Comparison of ENCODE assay signal across 1 cellular context in genomic region chr6:47437592-47437991, GRCh38.
A peak's percentile ranks its signal among the peaks of the same experiment; 100 is the strongest.
TF ChIP-seq lines count a peak whose summit lies in the region.

No MANE protein-coding gene starts in this region.

TF ChIP-seq in K562, 482 proteins besides CTCF, POLR2A, EP300 and RAD21 (continued from another document):
- TF ChIP-seq, protein P1, sequence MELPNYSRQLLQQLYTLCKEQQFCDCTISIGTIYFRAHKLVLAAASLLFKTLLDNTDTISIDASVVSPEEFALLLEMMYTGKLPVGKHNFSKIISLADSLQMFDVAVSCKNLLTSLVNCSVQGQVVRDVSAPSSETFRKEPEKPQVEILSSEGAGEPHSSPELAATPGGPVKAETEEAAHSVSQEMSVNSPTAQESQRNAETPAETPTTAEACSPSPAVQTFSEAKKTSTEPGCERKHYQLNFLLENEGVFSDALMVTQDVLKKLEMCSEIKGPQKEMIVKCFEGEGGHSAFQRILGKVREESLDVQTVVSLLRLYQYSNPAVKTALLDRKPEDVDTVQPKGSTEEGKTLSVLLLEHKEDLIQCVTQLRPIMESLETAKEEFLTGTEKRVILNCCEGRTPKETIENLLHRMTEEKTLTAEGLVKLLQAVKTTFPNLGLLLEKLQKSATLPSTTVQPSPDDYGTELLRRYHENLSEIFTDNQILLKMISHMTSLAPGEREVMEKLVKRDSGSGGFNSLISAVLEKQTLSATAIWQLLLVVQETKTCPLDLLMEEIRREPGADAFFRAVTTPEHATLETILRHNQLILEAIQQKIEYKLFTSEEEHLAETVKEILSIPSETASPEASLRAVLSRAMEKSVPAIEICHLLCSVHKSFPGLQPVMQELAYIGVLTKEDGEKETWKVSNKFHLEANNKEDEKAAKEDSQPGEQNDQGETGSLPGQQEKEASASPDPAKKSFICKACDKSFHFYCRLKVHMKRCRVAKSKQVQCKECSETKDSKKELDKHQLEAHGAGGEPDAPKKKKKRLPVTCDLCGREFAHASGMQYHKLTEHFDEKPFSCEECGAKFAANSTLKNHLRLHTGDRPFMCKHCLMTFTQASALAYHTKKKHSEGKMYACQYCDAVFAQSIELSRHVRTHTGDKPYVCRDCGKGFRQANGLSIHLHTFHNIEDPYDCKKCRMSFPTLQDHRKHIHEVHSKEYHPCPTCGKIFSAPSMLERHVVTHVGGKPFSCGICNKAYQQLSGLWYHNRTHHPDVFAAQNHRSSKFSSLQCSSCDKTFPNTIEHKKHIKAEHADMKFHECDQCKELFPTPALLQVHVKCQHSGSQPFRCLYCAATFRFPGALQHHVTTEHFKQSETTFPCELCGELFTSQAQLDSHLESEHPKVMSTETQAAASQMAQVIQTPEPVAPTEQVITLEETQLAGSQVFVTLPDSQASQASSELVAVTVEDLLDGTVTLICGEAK (IDR thresholded peaks at IDR 0.05): peak; percentile 67
- TF ChIP-seq, protein P1 (CRISPR knock-in tag; IDR thresholded peaks at IDR 0.05): no peak
- TF ChIP-seq DPF2 (IDR thresholded peaks at IDR 0.05) (0 out of 2 replicates have a peak, but pooled peaks have one; percentile 25), ZNF695 (CRISPR knock-in tag; IDR thresholded peaks at IDR 0.05) (no peak), JUNB (CRISPR knock-in tag; conservative IDR thresholded peaks at IDR 0.05) (no peak), HDAC1 (IDR thresholded peaks at IDR 0.05) (0 out of 4 replicates have a peak, but pooled peaks of 1 of the 2 experiments have one; percentile 31), KDM1A (IDR thresholded peaks at IDR 0.05) (peak in 1 of 2 experiments; percentile 50; a peak in 1 of 4 replicates), CTCFL (IDR thresholded peaks at IDR 0.05; ENCODE audit: borderline replicate concordance, insufficient read depth, low read depth, low read length, poor library complexity, severe bottlenecking) (no peak), PHTF2 (CRISPR knock-in tag; IDR thresholded peaks at IDR 0.05) (no peak), FOXA3 (CRISPR knock-in tag; conservative IDR thresholded peaks at IDR 0.05 in 1 of 2, IDR thresholded peaks at IDR 0.05 in 1 of 2) (peak in 1 of 2 experiments; percentile 41; a peak in 1 of 4 replicates), ESRRA (IDR thresholded peaks at IDR 0.05; ENCODE audit: borderline replicate concordance, low read depth) (peak; percentile 62), NCOA4 (IDR thresholded peaks at IDR 0.05; ENCODE audit: partially characterized antibody) (no peak), TCFL5 (CRISPR knock-in tag; conservative IDR thresholded peaks at IDR 0.05) (no peak), ZNF512 (tag; IDR thresholded peaks at IDR 0.05) (no peak), EHMT2 (IDR thresholded peaks at IDR 0.05) (peak; percentile 47; the same call in 1 of the 2 replicates), MEIS2 (IDR thresholded peaks at IDR 0.05; ENCODE audit: partially characterized antibody) (peak; percentile 73)
- TF ChIP-seq, protein P2, sequence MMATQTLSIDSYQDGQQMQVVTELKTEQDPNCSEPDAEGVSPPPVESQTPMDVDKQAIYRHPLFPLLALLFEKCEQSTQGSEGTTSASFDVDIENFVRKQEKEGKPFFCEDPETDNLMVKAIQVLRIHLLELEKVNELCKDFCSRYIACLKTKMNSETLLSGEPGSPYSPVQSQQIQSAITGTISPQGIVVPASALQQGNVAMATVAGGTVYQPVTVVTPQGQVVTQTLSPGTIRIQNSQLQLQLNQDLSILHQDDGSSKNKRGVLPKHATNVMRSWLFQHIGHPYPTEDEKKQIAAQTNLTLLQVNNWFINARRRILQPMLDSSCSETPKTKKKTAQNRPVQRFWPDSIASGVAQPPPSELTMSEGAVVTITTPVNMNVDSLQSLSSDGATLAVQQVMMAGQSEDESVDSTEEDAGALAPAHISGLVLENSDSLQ (IDR thresholded peaks at IDR 0.05): peak; percentile 84
